Comparison of ENCODE assay signal across 9 cellular contexts in the genomic region with DNA sequence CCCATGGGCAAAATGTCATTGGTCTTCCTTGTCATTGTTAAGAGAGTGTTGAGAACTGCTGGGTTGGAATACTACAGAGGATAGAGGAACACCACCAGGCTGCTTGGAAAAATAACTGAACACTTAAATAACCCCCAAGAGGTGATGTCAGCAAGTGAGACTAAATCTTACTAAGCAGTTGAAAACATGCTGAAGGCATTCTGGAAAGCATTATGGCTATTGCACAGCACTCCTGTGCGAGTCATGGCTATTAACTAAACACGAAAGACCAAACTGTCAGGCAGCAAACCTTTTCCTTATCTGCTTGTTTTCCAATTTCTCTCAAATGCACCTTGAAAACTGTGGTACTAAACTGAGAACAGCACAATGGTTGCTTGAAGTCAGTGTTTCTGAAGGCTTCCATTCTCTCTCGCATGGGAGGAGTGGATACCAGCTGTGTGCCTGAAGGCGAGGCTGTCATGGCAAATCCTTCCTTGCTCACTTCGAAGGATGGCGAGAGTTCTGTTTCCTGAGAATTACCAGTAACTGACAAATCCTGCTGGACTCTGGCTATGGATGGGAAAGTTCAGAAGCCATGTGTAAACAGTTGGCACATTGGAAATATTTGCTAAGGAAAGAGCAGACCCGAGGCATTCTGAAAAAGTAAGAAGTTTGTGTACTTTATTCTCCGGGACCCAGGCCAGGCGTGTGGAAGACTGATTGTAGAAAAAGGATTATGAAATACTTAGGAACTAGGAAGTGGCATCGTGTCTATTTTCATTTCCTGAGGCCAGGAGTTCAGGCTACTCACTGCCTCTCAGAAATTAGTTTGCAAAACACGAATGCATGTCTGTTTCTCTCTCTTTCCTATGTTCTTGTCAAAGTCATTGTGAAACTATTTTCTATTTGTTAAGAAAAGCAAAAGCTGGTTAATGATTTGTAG.
A peak's percentile ranks its signal among the peaks of the same experiment; 100 is the strongest.
DNase-seq lines count a peak whose midpoint lies in the region; ATAC-seq, FAIRE-seq and TF ChIP-seq lines count a peak whose summit lies in the region.
"Had no signal": no experiment of that assay in that cellular context is flagged by ENCODE, and none has a peak within 500 bp of the region (broad histone marks: within the 10 kb centered on the region; RNA-seq: fewer than 3 reads in every experiment).

No MANE protein-coding gene starts in this region.

- 33 to 44% methylated on average over 11 of the region's 11 CpGs for WGBS in thyroid gland, 2 donors

- H3K4me1 ChIP-seq in thyroid gland = peaks cover 7 to 14% of the 10 kb centered on the region in 2 donors

- H3K9me3 ChIP-seq in thyroid gland = no peaks in the 10 kb centered on the region

- TF ChIP-seq CTCF in thyroid gland (IDR thresholded peaks at IDR 0.05) = no peak

- H3K4me3 ChIP-seq in thyroid gland (replicated peaks in 1 of 3) = no peak overlapping the region

- intact Hi-C loops in thyroid gland (cut with DNase I) = no loop called here

- H3K27ac ChIP-seq in thyroid gland = peak overlapping the region; percentile 21 to 75 (median 65)

- FAIRE-seq in islet of Langerhans (lab: Jason Lieb, UNC) = peak; percentile 69

- DNase-seq in SKM-1 treated with dmso at 0.1 percent for 144 hours (lab: John Stamatoyannopoulos, UW; ENCODE audit: unreplicated experiment) (peak; percentile 14), thyroid gland (peak; percentile 71 to 86), SW480 (ENCODE audit: low spot score) (no peak), activated gamma-delta T cell (lab: John Stamatoyannopoulos, UW) (no peak)
- DNase-seq: nephron progenitor cell had no signal

- no peaks in the 10 kb centered on the region for H3K36me3 ChIP-seq in thyroid gland

- no peak for TF ChIP-seq POLR2A in thyroid gland (IDR thresholded peaks at IDR 0.05)

- ATAC-seq in GM21825 (IDR thresholded peaks at IDR 0.05; ENCODE audit: unreplicated experiment) = peak; percentile 88
- ATAC-seq in HG02588 (IDR thresholded peaks at IDR 0.05; ENCODE audit: unreplicated experiment) = no peak
- no peak for ATAC-seq in GM18519 (IDR thresholded peaks at IDR 0.05; ENCODE audit: low FRiP score, unreplicated experiment)

- no peaks in the 10 kb centered on the region for H3K27me3 ChIP-seq in thyroid gland

Comparison
In these comparisons a context has a peak if more than half of its experiments do, and no peak if none do; other contexts are left out.
1. DNase-seq: peak in SKM-1 treated with dmso at 0.1 percent for 144 hours (single experiment) and thyroid gland (2 of 2); none in SW480 (single experiment) and activated gamma-delta T cell (single experiment).